1 cellular context compared by ENCODE assay signal in genomic region chr20:32207626-32208498, GRCh38.
A peak's percentile ranks its signal among the peaks of the same experiment; 100 is the strongest.
TF ChIP-seq lines count a peak whose summit lies in the region.

Gene PLAGL2 (minus strand): TSS chr20:32207743. CDS start chr20:32202178, 5,565 bp downstream.
Gene POFUT1 (plus strand): TSS chr20:32207880. CDS start chr20:32207942, 62 bp downstream.

TF ChIP-seq in K562, 482 proteins besides CTCF, POLR2A, EP300 and RAD21 (continued from another document and continues in another):
- TF ChIP-seq E2F1 (CRISPR knock-in tag; IDR thresholded peaks at IDR 0.05) (no peak), ZNF695 (CRISPR knock-in tag; IDR thresholded peaks at IDR 0.05) (0 out of 2 replicates have a peak, but pooled peaks have one; percentile 7), ZNF717 (CRISPR knock-in tag; IDR thresholded peaks at IDR 0.05) (no peak), ZNF76 (CRISPR knock-in tag; IDR thresholded peaks at IDR 0.05; ENCODE audit: borderline replicate concordance) (peak; percentile 67; the same call in 1 of the 2 replicates), PML (IDR thresholded peaks at IDR 0.05; ENCODE audit: low read length) (peak; percentile 77), EHMT2 (IDR thresholded peaks at IDR 0.05) (no peak), HCFC1 (IDR thresholded peaks at IDR 0.05; ENCODE audit: low read depth, low read length) (peak; percentile 80), ZNF274 (IDR thresholded peaks at IDR 0.05; ENCODE audit: borderline replicate concordance, low read depth, low read length) (no peak), TAL1 (IDR thresholded peaks at IDR 0.05) (no peak), HBP1 (CRISPR knock-in tag; IDR thresholded peaks at IDR 0.05) (no peak), ZNF24 (IDR thresholded peaks at IDR 0.05) (no peak), ZNF124 (CRISPR knock-in tag; IDR thresholded peaks at IDR 0.05) (no peak), ZNF253 (CRISPR knock-in tag; conservative IDR thresholded peaks at IDR 0.05) (no peak), ZNF586 (CRISPR knock-in tag; conservative IDR thresholded peaks at IDR 0.05) (no peak), ARID1B (IDR thresholded peaks at IDR 0.05) (no peak), MYBL2 (IDR thresholded peaks at IDR 0.05; ENCODE audit: low read depth) (no peak), MYBL2 (CRISPR knock-in tag; IDR thresholded peaks at IDR 0.05; ENCODE audit: borderline replicate concordance) (no peak), ZZZ3 (IDR thresholded peaks at IDR 0.05) (no peak), CC2D1A (IDR thresholded peaks at IDR 0.05) (no peak), ZNF121 (CRISPR knock-in tag; conservative IDR thresholded peaks at IDR 0.05) (no peak), CLOCK (CRISPR knock-in tag; IDR thresholded peaks at IDR 0.05; ENCODE audit: borderline replicate concordance) (no peak), ZC3H11A (IDR thresholded peaks at IDR 0.05; ENCODE audit: low read depth, low read length) (no peak), ELF4 (CRISPR knock-in tag; IDR thresholded peaks at IDR 0.05) (no peak), ZNF764 (CRISPR knock-in tag; IDR thresholded peaks at IDR 0.05; ENCODE audit: low read depth) (no peak), E2F4 (CRISPR knock-in tag; IDR thresholded peaks at IDR 0.05; ENCODE audit: low read depth) (no peak), ZNF280A (IDR thresholded peaks at IDR 0.05; ENCODE audit: low read depth, partially characterized antibody) (no peak), SRSF1 (IDR thresholded peaks at IDR 0.05; ENCODE audit: low read depth, low read length) (no peak), CSDE1 (IDR thresholded peaks at IDR 0.05) (no peak), GABPB1 (CRISPR knock-in tag; IDR thresholded peaks at IDR 0.05) (peak; percentile 62; the same call in 1 of the 2 replicates), RFX7 (CRISPR knock-in tag; IDR thresholded peaks at IDR 0.05) (no peak), SLC30A9 (CRISPR knock-in tag; IDR thresholded peaks at IDR 0.05) (no peak), ESRRA (IDR thresholded peaks at IDR 0.05; ENCODE audit: borderline replicate concordance, low read depth) (peak; percentile 68), POLR2AphosphoS5 (IDR thresholded peaks at IDR 0.05; ENCODE audit: control insufficient read depth, insufficient read depth, low read depth, low read length) (peak; percentile 80), CHD2 (IDR thresholded peaks at IDR 0.05; ENCODE audit: low read depth, low read length) (no peak), ZHX1 (conservative IDR thresholded peaks at IDR 0.05; ENCODE audit: low read length) (no peak), WHSC1 (IDR thresholded peaks at IDR 0.05; ENCODE audit: low read length) (no peak), KLF1 (tag; IDR thresholded peaks at IDR 0.05) (no peak), MLX (CRISPR knock-in tag; conservative IDR thresholded peaks at IDR 0.05) (no peak), KLF13 (tag; IDR thresholded peaks at IDR 0.05; ENCODE audit: borderline replicate concordance, low read depth) (peak; percentile 52; the same call in 1 of the 2 replicates), C11orf30 (IDR thresholded peaks at IDR 0.05; ENCODE audit: low read depth) (peak; percentile 80), CXXC5 (CRISPR knock-in tag; IDR thresholded peaks at IDR 0.05) (peak; percentile 94), ZNF518B (CRISPR knock-in tag; IDR thresholded peaks at IDR 0.05) (no peak), SMARCA5 (IDR thresholded peaks at IDR 0.05) (peak; percentile 23; the same call in 1 of the 2 replicates), PATZ1 (CRISPR knock-in tag; IDR thresholded peaks at IDR 0.05; ENCODE audit: borderline replicate concordance) (no peak), ZNF184 (CRISPR knock-in tag; IDR thresholded peaks at IDR 0.05) (no peak), FUS (optimal IDR thresholded peaks at IDR 0.05; ENCODE audit: low read depth, low read length) (peak; percentile 91), PTBP1 (IDR thresholded peaks at IDR 0.05; ENCODE audit: low read depth, low read length) (peak; percentile 76; the same call in 1 of the 2 replicates), TBP (optimal IDR thresholded peaks at IDR 0.05; ENCODE audit: low read depth, low read length) (peak; percentile 84), ZNF280B (CRISPR knock-in tag; IDR thresholded peaks at IDR 0.05) (no peak), HNRNPUL1 (IDR thresholded peaks at IDR 0.05; ENCODE audit: low read length) (no peak), FOXA3 (CRISPR knock-in tag; conservative IDR thresholded peaks at IDR 0.05 in 1 of 2, IDR thresholded peaks at IDR 0.05 in 1 of 2) (no peak)
